8 cellular contexts compared by ENCODE assay signal in the genomic region with DNA sequence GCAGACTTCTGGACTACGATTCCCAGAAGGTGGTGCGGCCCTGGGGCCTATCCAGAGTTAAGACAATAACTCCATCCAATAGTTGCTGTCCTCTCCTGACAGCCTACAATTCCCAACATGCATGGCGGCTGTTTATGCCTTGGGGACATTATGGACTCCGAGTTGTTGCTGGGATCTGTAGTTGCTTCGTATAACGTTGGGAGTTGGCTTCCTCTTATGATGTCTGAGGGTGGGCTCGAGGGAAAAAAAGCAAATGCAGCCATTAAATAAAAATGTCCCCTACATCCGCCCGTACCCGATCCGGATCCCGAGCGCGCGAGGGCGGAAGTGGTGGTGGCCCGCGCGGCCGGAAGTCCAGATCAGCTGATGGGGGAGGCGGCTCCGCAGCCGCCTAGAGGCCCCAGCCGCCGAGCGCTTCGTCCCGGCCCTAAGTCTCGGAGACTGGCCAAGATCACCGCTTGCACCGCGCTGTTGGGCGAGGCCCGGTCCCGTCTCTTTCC. TPM values are rescaled to one million over a fixed set of nuclear protein-coding genes. Genes with fewer than 3 reads are reported as not detected.
DNase-seq lines count a peak whose midpoint lies in the region; ATAC-seq, FAIRE-seq and TF ChIP-seq lines count a peak whose summit lies in the region.

A gene with protein sequence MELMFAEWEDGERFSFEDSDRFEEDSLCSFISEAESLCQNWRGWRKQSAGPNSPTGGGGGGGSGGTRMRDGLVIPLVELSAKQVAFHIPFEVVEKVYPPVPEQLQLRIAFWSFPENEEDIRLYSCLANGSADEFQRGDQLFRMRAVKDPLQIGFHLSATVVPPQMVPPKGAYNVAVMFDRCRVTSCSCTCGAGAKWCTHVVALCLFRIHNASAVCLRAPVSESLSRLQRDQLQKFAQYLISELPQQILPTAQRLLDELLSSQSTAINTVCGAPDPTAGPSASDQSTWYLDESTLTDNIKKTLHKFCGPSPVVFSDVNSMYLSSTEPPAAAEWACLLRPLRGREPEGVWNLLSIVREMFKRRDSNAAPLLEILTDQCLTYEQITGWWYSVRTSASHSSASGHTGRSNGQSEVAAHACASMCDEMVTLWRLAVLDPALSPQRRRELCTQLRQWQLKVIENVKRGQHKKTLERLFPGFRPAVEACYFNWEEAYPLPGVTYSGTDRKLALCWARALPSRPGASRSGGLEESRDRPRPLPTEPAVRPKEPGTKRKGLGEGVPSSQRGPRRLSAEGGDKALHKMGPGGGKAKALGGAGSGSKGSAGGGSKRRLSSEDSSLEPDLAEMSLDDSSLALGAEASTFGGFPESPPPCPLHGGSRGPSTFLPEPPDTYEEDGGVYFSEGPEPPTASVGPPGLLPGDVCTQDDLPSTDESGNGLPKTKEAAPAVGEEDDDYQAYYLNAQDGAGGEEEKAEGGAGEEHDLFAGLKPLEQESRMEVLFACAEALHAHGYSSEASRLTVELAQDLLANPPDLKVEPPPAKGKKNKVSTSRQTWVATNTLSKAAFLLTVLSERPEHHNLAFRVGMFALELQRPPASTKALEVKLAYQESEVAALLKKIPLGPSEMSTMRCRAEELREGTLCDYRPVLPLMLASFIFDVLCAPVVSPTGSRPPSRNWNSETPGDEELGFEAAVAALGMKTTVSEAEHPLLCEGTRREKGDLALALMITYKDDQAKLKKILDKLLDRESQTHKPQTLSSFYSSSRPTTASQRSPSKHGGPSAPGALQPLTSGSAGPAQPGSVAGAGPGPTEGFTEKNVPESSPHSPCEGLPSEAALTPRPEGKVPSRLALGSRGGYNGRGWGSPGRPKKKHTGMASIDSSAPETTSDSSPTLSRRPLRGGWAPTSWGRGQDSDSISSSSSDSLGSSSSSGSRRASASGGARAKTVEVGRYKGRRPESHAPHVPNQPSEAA (N-terminal part only) (plus strand): TSS at position 386 of the 500 bp plus-strand sequence. CDS start 273 bp downstream, outside the sequence.

- peak within 1 kb of the TSS; percentile 95 for H3K4me2 ChIP-seq in Loucy (ENCODE audit: low read depth, low read length, poor library complexity, severe bottlenecking)

- H3F3A ChIP-seq in Loucy (ENCODE audit: low read depth) = no peaks in the 10 kb centered on the region

- H3K9me3 ChIP-seq in Loucy (ENCODE audit: insufficient read depth, low read depth, low read length) = no peaks in the 10 kb centered on the region

- peak; percentile 81 to 83 for ATAC-seq in naive thymus-derived CD8-positive, alpha-beta T cell

- peaks cover 45% of the 10 kb centered on the region for H3K4me1 ChIP-seq in Loucy (ENCODE audit: insufficient read depth, low read length, poor library complexity, severe bottlenecking)

- H3K27me3 Mint-ChIP-seq in naive thymus-derived CD8-positive, alpha-beta T cell = no peaks in the 10 kb centered on the region

- peak; percentile 98 for FAIRE-seq in H54 (lab: Jason Lieb, UNC)

- TF ChIP-seq CTCF in Loucy (conservative IDR thresholded peaks at IDR 0.05; ENCODE audit: low read length) = no peak
- no peak for TF ChIP-seq CTCF in fibroblast of mammary gland (conservative IDR thresholded peaks at IDR 0.05; ENCODE audit: control insufficient read depth, insufficient read depth, low read depth, low read length)

- H3K4me3 ChIP-seq in Loucy (ENCODE audit: low read length, poor library complexity, severe bottlenecking) = peak within 1 kb of the TSS; percentile 89
- peak within 1 kb of the TSS; percentile 87 for H3K4me3 ChIP-seq in fibroblast of mammary gland (ENCODE audit: control insufficient read depth, low read depth, low read length)

- peak within 1 kb of the TSS; percentile 49; the same call in 1 of the 2 replicates for H2AFZ ChIP-seq in Loucy (ENCODE audit: low read length)

- peak within 1 kb of the TSS; percentile 89 to 100 (median 98) for H3K4me3 Mint-ChIP-seq in naive thymus-derived CD8-positive, alpha-beta T cell

- POLR2A ChIA-PET in naive thymus-derived CD8-positive, alpha-beta T cell (lab: Charles Lee) = interaction anchor here (0.6 to 9.7 kb wide), 7 partner anchors 14 to 1326 kb away, joined by 3 to 169 read pairs (median 6); a partner anchor contains a TSS

- H3K36me3 ChIP-seq in Loucy (ENCODE audit: insufficient read depth, low read length) = peaks cover 13% of the 10 kb centered on the region; the same call in 1 of the 2 replicates

- H3K27ac Mint-ChIP-seq in naive thymus-derived CD8-positive, alpha-beta T cell = peak within 1 kb of the TSS; percentile 97 to 99 (median 98)

- DNase-seq in EL = peak; percentile 95
- DNase-seq in H54 (ENCODE audit: insufficient read length, low spot score) = peak; percentile 98
- DNase-seq in activated T-helper 9 cell treated with anti-CD3 and anti-CD28 coated beads, Interleukin-2, amount 50 U/mL, for 16 hours (ENCODE audit: low read depth) = peak; percentile 77
- DNase-seq in fibroblast of mammary gland (ENCODE audit: low read depth) = peak; percentile 96
- peak; percentile 76 to 92 (median 86) for DNase-seq in naive thymus-derived CD8-positive, alpha-beta T cell
- peak; percentile 76 to 89 (median 86) for DNase-seq in stimulated activated naive CD4-positive, alpha-beta T cell (lab: John Stamatoyannopoulos, UW)

- peaks cover 74% of the 10 kb centered on the region for H3K79me2 ChIP-seq in Loucy (ENCODE audit: insufficient read depth, low read length)

- H3K27me3 ChIP-seq in Loucy (ENCODE audit: insufficient read depth, low read length, poor library complexity, severe bottlenecking) = no peaks in the 10 kb centered on the region

- TF ChIP-seq POLR2A in H54 (IDR thresholded peaks at IDR 0.05; ENCODE audit: low read depth, low read length) (peak; percentile 55), Raji (IDR thresholded peaks at IDR 0.05; ENCODE audit: insufficient read depth, low read depth, low read length) (peak; percentile 51; the same call in 1 of the 2 replicates)

- H3K9me2 ChIP-seq in Loucy (replicated peaks; ENCODE audit: low read depth, low read length) = no peaks in the 10 kb centered on the region

- H3K36me3 Mint-ChIP-seq in naive thymus-derived CD8-positive, alpha-beta T cell = peaks cover 0 to 12% (median 9%) of the 10 kb centered on the region in 3 donors

- H4K20me1 ChIP-seq in Loucy (ENCODE audit: insufficient read depth, low read length, poor library complexity, severe bottlenecking) = peaks cover 27% of the 10 kb centered on the region

- H3K9ac ChIP-seq in Loucy (ENCODE audit: low read depth, low read length, poor library complexity, severe bottlenecking) = peak within 1 kb of the TSS; percentile 79

- H3K4me1 Mint-ChIP-seq in naive thymus-derived CD8-positive, alpha-beta T cell = peaks cover 28 to 67% (median 56%) of the 10 kb centered on the region in 4 donors

- H3K9me3 Mint-ChIP-seq in naive thymus-derived CD8-positive, alpha-beta T cell = no peaks in the 10 kb centered on the region

RNA-seq across cellular contexts. Expression of the gene that starts here (rescaled TPM):
- total RNA-seq in naive thymus-derived CD8-positive, alpha-beta T cell = 10 to 100 TPM; 79.0 to 79.9 TPM
- 10 to 100 TPM; 12.3 to 18.5 (median 13.4) TPM for polyA plus RNA-seq in naive thymus-derived CD8-positive, alpha-beta T cell

Comparison
In these comparisons a context has a peak if more than half of its experiments do, and no peak if none do; other contexts are left out.
1. Peak in every context shown above with its lines: DNase-seq, ATAC-seq and H3K4me3 ChIP-seq.